Comparison of ENCODE assay signal across 2 cellular contexts in the genomic region with DNA sequence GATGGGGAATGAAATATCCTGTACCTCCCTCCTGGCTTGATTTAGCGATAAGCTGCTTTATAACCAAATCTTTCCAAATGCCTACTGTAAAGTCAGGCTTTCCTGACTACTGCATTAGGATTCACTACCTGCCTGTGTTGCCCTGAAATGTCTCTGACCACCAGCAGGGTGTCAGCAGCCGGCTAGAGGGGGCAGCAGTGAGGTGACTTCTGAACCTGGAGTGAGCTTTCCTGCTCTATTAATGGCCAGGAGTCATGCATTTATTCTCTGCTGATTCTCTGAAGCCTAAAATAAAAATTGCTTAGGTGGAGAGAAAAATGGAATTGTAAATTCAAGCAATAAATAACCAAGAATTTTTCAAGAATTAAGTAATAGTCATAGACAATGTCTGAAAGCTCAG.
TF ChIP-seq lines count a peak whose summit lies in the region.

No MANE protein-coding gene starts in this region.

TF ChIP-seq in H1, 55 proteins besides CTCF, POLR2A, EP300 and RAD21:
- TF ChIP-seq, protein P1, sequence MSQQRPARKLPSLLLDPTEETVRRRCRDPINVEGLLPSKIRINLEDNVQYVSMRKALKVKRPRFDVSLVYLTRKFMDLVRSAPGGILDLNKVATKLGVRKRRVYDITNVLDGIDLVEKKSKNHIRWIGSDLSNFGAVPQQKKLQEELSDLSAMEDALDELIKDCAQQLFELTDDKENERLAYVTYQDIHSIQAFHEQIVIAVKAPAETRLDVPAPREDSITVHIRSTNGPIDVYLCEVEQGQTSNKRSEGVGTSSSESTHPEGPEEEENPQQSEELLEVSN (IDR thresholded peaks at IDR 0.05) = no peak
- TF ChIP-seq KDM4A (IDR thresholded peaks at IDR 0.05; ENCODE audit: low read depth, low read length, severe bottlenecking) = no peak
- no peak for TF ChIP-seq SUZ12 (IDR thresholded peaks at IDR 0.05; ENCODE audit: low read length)
- TF ChIP-seq TCF12 (IDR thresholded peaks at IDR 0.05; ENCODE audit: low read depth, low read length) = no peak
- TF ChIP-seq TAF7 (optimal IDR thresholded peaks at IDR 0.05; ENCODE audit: borderline replicate concordance, low read depth, low read length) = no peak
- TF ChIP-seq FOSL1 (IDR thresholded peaks at IDR 0.05; ENCODE audit: insufficient read depth, low read depth, low read length) = no peak
- no peak for TF ChIP-seq BCL11A (IDR thresholded peaks at IDR 0.05; ENCODE audit: low read depth in 2 of 2, low read length in 2 of 2)
- no peak for TF ChIP-seq EZH2 (IDR thresholded peaks at IDR 0.05; ENCODE audit: low read depth, low read length, severe bottlenecking)
- TF ChIP-seq KDM1A (IDR thresholded peaks at IDR 0.05; ENCODE audit: borderline replicate concordance, low read length) = no peak
- TF ChIP-seq PHF8 (conservative IDR thresholded peaks at IDR 0.05; ENCODE audit: low read depth, low read length) = no peak
- TF ChIP-seq, protein P2, sequence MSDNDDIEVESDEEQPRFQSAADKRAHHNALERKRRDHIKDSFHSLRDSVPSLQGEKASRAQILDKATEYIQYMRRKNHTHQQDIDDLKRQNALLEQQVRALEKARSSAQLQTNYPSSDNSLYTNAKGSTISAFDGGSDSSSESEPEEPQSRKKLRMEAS (IDR thresholded peaks at IDR 0.05) = no peak
- TF ChIP-seq GTF2F1 (IDR thresholded peaks at IDR 0.05; ENCODE audit: borderline replicate concordance, low read depth, low read length) = no peak
- no peak for TF ChIP-seq KDM5A (IDR thresholded peaks at IDR 0.05; ENCODE audit: low read length)
- no peak for TF ChIP-seq RXRA (IDR thresholded peaks at IDR 0.05; ENCODE audit: insufficient read depth, low read depth, low read length)
- TF ChIP-seq JUND (IDR thresholded peaks at IDR 0.05; ENCODE audit: low read length) = no peak
- TF ChIP-seq, protein P3, sequence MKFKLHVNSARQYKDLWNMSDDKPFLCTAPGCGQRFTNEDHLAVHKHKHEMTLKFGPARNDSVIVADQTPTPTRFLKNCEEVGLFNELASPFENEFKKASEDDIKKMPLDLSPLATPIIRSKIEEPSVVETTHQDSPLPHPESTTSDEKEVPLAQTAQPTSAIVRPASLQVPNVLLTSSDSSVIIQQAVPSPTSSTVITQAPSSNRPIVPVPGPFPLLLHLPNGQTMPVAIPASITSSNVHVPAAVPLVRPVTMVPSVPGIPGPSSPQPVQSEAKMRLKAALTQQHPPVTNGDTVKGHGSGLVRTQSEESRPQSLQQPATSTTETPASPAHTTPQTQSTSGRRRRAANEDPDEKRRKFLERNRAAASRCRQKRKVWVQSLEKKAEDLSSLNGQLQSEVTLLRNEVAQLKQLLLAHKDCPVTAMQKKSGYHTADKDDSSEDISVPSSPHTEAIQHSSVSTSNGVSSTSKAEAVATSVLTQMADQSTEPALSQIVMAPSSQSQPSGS (IDR thresholded peaks at IDR 0.05; ENCODE audit: low read length) = no peak
- TF ChIP-seq SIN3A (conservative IDR thresholded peaks at IDR 0.05 in 1 of 2, IDR thresholded peaks at IDR 0.05 in 1 of 2; ENCODE audit: low read depth in 1 of 2, low read length in 2 of 2) = no peak
- TF ChIP-seq EGR1 (IDR thresholded peaks at IDR 0.05; ENCODE audit: borderline replicate concordance, low read depth, low read length) = no peak
- no peak for TF ChIP-seq CBX8 (IDR thresholded peaks at IDR 0.05; ENCODE audit: borderline replicate concordance, low read depth, low read length)

TF ChIP-seq in neural cell, 6 proteins besides CTCF, POLR2A, EP300 and RAD21:
- no peak for TF ChIP-seq POLR2AphosphoS5 (IDR thresholded peaks at IDR 0.05)
- TF ChIP-seq SMC3 (conservative IDR thresholded peaks at IDR 0.05; ENCODE audit: poor library complexity) = peak; percentile 20
